Comparison of ENCODE assay signal across 8 cellular contexts in the genomic region with DNA sequence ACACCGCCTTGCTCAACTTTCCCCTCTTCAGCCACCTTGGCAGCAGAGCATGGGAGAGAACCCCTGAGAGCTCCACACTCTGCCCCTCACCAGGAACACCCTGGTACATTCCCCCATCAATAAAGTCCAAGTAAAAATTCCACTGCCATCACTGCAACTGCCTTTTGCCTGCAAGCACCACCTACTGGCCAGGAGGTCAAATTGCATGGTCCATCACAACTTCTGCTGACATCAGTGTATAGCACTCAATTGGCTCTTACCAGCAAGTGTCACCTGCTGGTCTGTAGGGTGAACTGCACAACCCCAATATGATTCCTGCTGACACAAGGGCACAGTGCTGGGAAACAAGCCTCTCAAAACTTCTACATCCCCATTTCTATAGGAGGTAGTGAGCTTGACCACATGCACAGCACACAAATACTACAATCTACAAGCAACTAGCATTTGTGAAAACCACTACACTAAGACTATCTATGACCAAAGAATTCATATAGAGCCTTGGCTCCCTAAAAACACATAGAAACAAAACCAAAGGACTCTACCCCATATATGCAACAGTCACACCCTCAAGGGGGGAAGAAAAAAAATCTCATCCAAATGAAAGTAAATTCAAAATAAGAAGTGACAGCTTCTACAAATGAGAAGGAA.
DNase-seq lines count a peak whose midpoint lies in the region; ATAC-seq and TF ChIP-seq lines count a peak whose summit lies in the region.

No MANE protein-coding gene starts in this region.

- no peaks in the 10 kb centered on the region for H3K36me3 ChIP-seq in lower lobe of right lung

- TF ChIP-seq CTCF in lower lobe of right lung (IDR thresholded peaks at IDR 0.05) = peak; percentile 46

- H3K4me3 ChIP-seq in lower lobe of right lung = no peak overlapping the region

- peaks cover 11 to 12% of the 10 kb centered on the region in 2 donors for H3K36me3 Mint-ChIP-seq in activated naive CD4-positive, alpha-beta T cell treated with anti-CD3 and anti-CD28 coated beads, Interleukin-2, amount 50 U/mL, for 72 hours

- H3K4me1 ChIP-seq in lower lobe of right lung = no peaks in the 10 kb centered on the region

- intact Hi-C loops in lower lobe of right lung (cut with DNase I) = no loop called here

- no peak overlapping the region for H3K27ac Mint-ChIP-seq in activated naive CD4-positive, alpha-beta T cell treated with anti-CD3 and anti-CD28 coated beads, Interleukin-2, amount 50 U/mL, for 72 hours

- H3K27me3 ChIP-seq in lower lobe of right lung (ENCODE audit: low read depth) = no peaks in the 10 kb centered on the region

- ATAC-seq in GM21423 (IDR thresholded peaks at IDR 0.05; ENCODE audit: unreplicated experiment) (peak; percentile 45), lower lobe of right lung (peak; percentile 76 to 80), GM19455 (IDR thresholded peaks at IDR 0.05; ENCODE audit: unreplicated experiment) (no peak)
- peak; percentile 90 to 99 for ATAC-seq in activated naive CD4-positive, alpha-beta T cell treated with anti-CD3 and anti-CD28 coated beads, Interleukin-2, amount 50 U/mL, for 72 hours

- no peak overlapping the region for H3K27ac ChIP-seq in lower lobe of right lung

- no peaks in the 10 kb centered on the region for H3K9me3 ChIP-seq in lower lobe of right lung

- peaks cover 4 to 6% of the 10 kb centered on the region in 2 donors for H3K9me3 Mint-ChIP-seq in activated naive CD4-positive, alpha-beta T cell treated with anti-CD3 and anti-CD28 coated beads, Interleukin-2, amount 50 U/mL, for 72 hours

- peak; percentile 70 for DNase-seq in DMS 273 (lab: John Stamatoyannopoulos, UW; ENCODE audit: unreplicated experiment)
- DNase-seq in NCI-H82 treated with DMSO at 0.1 percent for 48 hours (lab: John Stamatoyannopoulos, UW; ENCODE audit: unreplicated experiment) = peak; percentile 23
- DNase-seq in activated naive CD4-positive, alpha-beta T cell treated with anti-CD3 and anti-CD28 coated beads, Interleukin-2, amount 50 U/mL, for 72 hours (ENCODE audit: low spot score in 2 of 2) = peak; percentile 45 to 64
- DNase-seq in lower lobe of right lung = no peak
- DNase-seq in amniotic stem cell (lab: John Stamatoyannopoulos, UW) = no peak
- no peak for DNase-seq in NCI-H2107 treated with DMSO at 0.1 percent for 48 hours (lab: John Stamatoyannopoulos, UW; ENCODE audit: unreplicated experiment)

Comparison
In these comparisons a context has a peak if more than half of its experiments do, and no peak if none do; other contexts are left out.
1. DNase-seq: peak in DMS 273 (single experiment), NCI-H82 treated with DMSO at 0.1 percent for 48 hours (single experiment) and activated naive CD4-positive, alpha-beta T cell treated with anti-CD3 and anti-CD28 coated beads, Interleukin-2, amount 50 U/mL, for 72 hours (2 of 2); none in lower lobe of right lung (single experiment), amniotic stem cell (single experiment) and NCI-H2107 treated with DMSO at 0.1 percent for 48 hours (single experiment).